Comparison of ENCODE assay signal across 8 cellular contexts in genomic region chr19:46784262-46785053, GRCh38. TPM values are rescaled to one million over a fixed set of nuclear protein-coding genes. Genes with fewer than 3 reads are reported as not detected.
DNase-seq lines count a peak whose midpoint lies in the region; ATAC-seq, FAIRE-seq and TF ChIP-seq lines count a peak whose summit lies in the region.

No MANE protein-coding gene starts in this region.

- H3K4me1 ChIP-seq in foreskin keratinocyte (peaks cover 3% of the 10 kb centered on the region), pancreas (peaks cover 3 to 6% (median 4%) of the 10 kb centered on the region in 3 donors)

- H3K9me3 ChIP-seq in pancreas, result no peaks in the 10 kb centered on the region

- no peak for FAIRE-seq in pancreas (lab: Jason Lieb, UNC)

- DNase-seq in GM06990 (ENCODE audit: extremely low read depth, insufficient read length) (peak; percentile 80), OCI-M2 (lab: John Stamatoyannopoulos, UW; ENCODE audit: unreplicated experiment) (peak; percentile 53), foreskin keratinocyte (peak; percentile 87 to 92), pancreas (peak; percentile 48 to 86 (median 67))
- peak; percentile 86 to 87 for DNase-seq in activated T-cell treated with anti-CD3 and anti-CD28 coated beads, Interleukin-2, amount 50 U/mL, for 72 hours

- H3K4me1 Mint-ChIP-seq in activated T-cell treated with anti-CD3 and anti-CD28 coated beads, Interleukin-2, amount 50 U/mL, for 72 hours (ENCODE audit: low read depth), result peaks cover 48% of the 10 kb centered on the region

- intact Hi-C loops in pancreas (cut with DNase I), result no loop called here

- H3K36me3 Mint-ChIP-seq in activated T-cell treated with anti-CD3 and anti-CD28 coated beads, Interleukin-2, amount 50 U/mL, for 72 hours (ENCODE audit: insufficient read depth in 2 of 2), result peaks cover 48 to 65% of the 10 kb centered on the region in 2 donors

- ATAC-seq in HG03095 (IDR thresholded peaks at IDR 0.05; ENCODE audit: unreplicated experiment) (peak; percentile 40), foreskin keratinocyte (peak; percentile 73), pancreas (peak; percentile 28 to 61 (median 43)), GM21825 (IDR thresholded peaks at IDR 0.05; ENCODE audit: unreplicated experiment) (no peak), HG03442 (IDR thresholded peaks at IDR 0.05; ENCODE audit: unreplicated experiment) (no peak)
- ATAC-seq in activated T-cell treated with anti-CD3 and anti-CD28 coated beads, Interleukin-2, amount 50 U/mL, for 72 hours (replicated peaks in 1 of 2), result peak; percentile 61 to 64

- H3K27me3 Mint-ChIP-seq in activated T-cell treated with anti-CD3 and anti-CD28 coated beads, Interleukin-2, amount 50 U/mL, for 72 hours (ENCODE audit: low read depth), result no peaks in the 10 kb centered on the region

- H3K4me3 ChIP-seq in GM06990 (replicated peaks; ENCODE audit: low read depth, low read length), result peak overlapping the region; percentile 89
- H3K4me3 ChIP-seq in pancreas, result peak overlapping the region in 2 of 4 donors; percentile 18 to 76

- 41 to 47% methylated on average over 17 of the region's 17 CpGs for whole genome bisulfite sequencing in pancreas, 2 donors

- H3K27me3 ChIP-seq in GM06990 (replicated peaks; ENCODE audit: control insufficient read depth, insufficient read depth, low read length) (no peaks in the 10 kb centered on the region), foreskin keratinocyte (no peaks in the 10 kb centered on the region), pancreas (no peaks in the 10 kb centered on the region)

- H3K4me3 Mint-ChIP-seq in activated T-cell treated with anti-CD3 and anti-CD28 coated beads, Interleukin-2, amount 50 U/mL, for 72 hours, result peak overlapping the region; percentile 87 to 99

- TF ChIP-seq CTCF in GM06990 (IDR thresholded peaks at IDR 0.05; ENCODE audit: insufficient read depth, low read length, poor library complexity, severe bottlenecking) (peak; percentile 49), foreskin keratinocyte (conservative IDR thresholded peaks at IDR 0.05) (peak; percentile 58), pancreas (IDR thresholded peaks at IDR 0.05) (no peak)

- H3K27ac Mint-ChIP-seq in activated T-cell treated with anti-CD3 and anti-CD28 coated beads, Interleukin-2, amount 50 U/mL, for 72 hours, result peak overlapping the region; percentile 97

- H3K36me3 ChIP-seq in GM06990 (ENCODE audit: control insufficient read depth, insufficient read depth, low read length) (peaks cover 16% of the 10 kb centered on the region), pancreas (no peaks in the 10 kb centered on the region)

- H3K9me3 Mint-ChIP-seq in activated T-cell treated with anti-CD3 and anti-CD28 coated beads, Interleukin-2, amount 50 U/mL, for 72 hours, result no peaks in the 10 kb centered on the region

- peak overlapping the region; percentile 25 for H3K27ac ChIP-seq in foreskin keratinocyte
- peak overlapping the region in 3 of 4 donors; percentile 22 to 42 (median 35) for H3K27ac ChIP-seq in pancreas

RNA-seq across cellular contexts. Expression of gene SLC1A5, which starts 3.9 kb away (rescaled TPM):
- 100 to 1,000 TPM; 364 to 374 TPM for total RNA-seq in activated T-cell treated with anti-CD3 and anti-CD28 coated beads, Interleukin-2, amount 50 U/mL, for 72 hours
- total RNA-seq in foreskin keratinocyte (176 and 218 TPM in 2 replicates), pancreas (100 to 1,000 TPM in 1 of 6 donors, 10 to 100 TPM in 4, 1 to 10 TPM in 1; 9.6 to 148 (median 15.9) TPM)
- polyA plus RNA-seq in foreskin keratinocyte (237 and 281 TPM in 2 replicates), pancreas (10 to 100 TPM in 1 of 2 donors, 1 to 10 TPM in 1; 8.6 to 13.9 TPM)

RNA-seq across cellular contexts. Expression of gene STRN4, which starts 38.2 kb away (rescaled TPM):
- total RNA-seq in activated T-cell treated with anti-CD3 and anti-CD28 coated beads, Interleukin-2, amount 50 U/mL, for 72 hours, result 10 to 100 TPM; 79.0 to 85.2 TPM
- 66.6 and 68.4 TPM in 2 replicates for total RNA-seq in foreskin keratinocyte
- 58.0 and 58.2 TPM in 2 replicates for polyA plus RNA-seq in foreskin keratinocyte
- total RNA-seq in pancreas, result 10 to 100 TPM; 26.4 to 43.5 (median 32.6) TPM
- 10 to 100 TPM; 43.4 to 48.0 TPM for polyA plus RNA-seq in pancreas

RNA-seq across cellular contexts. Expression of gene FKRP, which starts 38.6 kb away (rescaled TPM):
- 10 to 100 TPM; 15.1 to 18.0 TPM for total RNA-seq in activated T-cell treated with anti-CD3 and anti-CD28 coated beads, Interleukin-2, amount 50 U/mL, for 72 hours
- total RNA-seq in foreskin keratinocyte (11.9 and 14.8 TPM in 2 replicates), pancreas (1 to 10 TPM; 5.0 to 9.4 (median 6.5) TPM)
- polyA plus RNA-seq in foreskin keratinocyte (9.9 and 10.0 TPM in 2 replicates), pancreas (10 to 100 TPM; 16.6 to 17.4 TPM)

Comparison
In these comparisons a context has a peak if more than half of its experiments do, and no peak if none do; other contexts are left out.
1. CTCF ChIP-seq: peak in GM06990 (single experiment) and foreskin keratinocyte (single experiment); none in pancreas (0 of 4).
2. ATAC-seq: peak in HG03095 (single experiment), activated T-cell treated with anti-CD3 and anti-CD28 coated beads, Interleukin-2, amount 50 U/mL, for 72 hours (2 of 2), foreskin keratinocyte (single experiment) and pancreas (4 of 4); none in GM21825 (single experiment) and HG03442 (single experiment).
3. Peak in every context shown above with its lines, with median percentiles within 50 percentile points of each other: DNase-seq.